Comparison of ENCODE assay signal across 34 cellular contexts in genomic region chr1:207268753-207269511, GRCh38.
"Had no signal": no experiment of that assay in that cellular context is flagged by ENCODE, and none has a peak within 500 bp of the region (broad histone marks: within the 10 kb centered on the region; RNA-seq: fewer than 3 reads in every experiment).

No MANE protein-coding gene starts in this region.

- ATAC-seq: activated CD4-positive, CD25-positive, alpha-beta regulatory T cell treated with anti-CD3 and anti-CD28 coated beads, Interleukin-2, amount 50 U/mL, for 24 hours; activated CD8-positive, alpha-beta T cell treated with anti-CD3 and anti-CD28 coated beads for 36 hours; activated T-cell treated with anti-CD3 and anti-CD28 coated beads, Interleukin-2, amount 50 U/mL, for 4 hours; activated T-helper 17 cell treated with anti-CD3 and anti-CD28 coated beads, Interleukin-2, amount 50 U/mL, for 72 hours; effector memory CD8-positive, alpha-beta T cell; foreskin keratinocyte; gastrocnemius medialis; heart left ventricle; T-helper 17 cell had no signal

- H3K27ac Mint-ChIP-seq: activated B cell treated with CpG ODN at 0.5 μM for 24 hours; activated CD8-positive, alpha-beta T cell treated with anti-CD3 and anti-CD28 coated beads for 36 hours; activated naive CD8-positive, alpha-beta T cell; activated T-helper 17 cell treated with anti-CD3 and anti-CD28 coated beads, Interleukin-2, amount 50 U/mL, for 72 hours; effector memory CD8-positive, alpha-beta T cell; T-helper 17 cell; T-helper 2 cell treated with Interferon-gamma antibody and Interleukin-4, amounts not matched to agents 5 μg/mL and 100 μg/mL, for 36 hours had no signal

- H3K4me1 Mint-ChIP-seq: activated T-helper 17 cell treated with anti-CD3 and anti-CD28 coated beads, Interleukin-2, amount 50 U/mL, for 72 hours; central memory CD8-positive, alpha-beta T cell; T-helper 17 cell had no signal

- H3K4me3 ChIP-seq: esophagus muscularis mucosa, gastrocnemius medialis, heart left ventricle had no signal

- H3K9me3 ChIP-seq: esophagus muscularis mucosa, gastrocnemius medialis had no signal

- H3K9me3 Mint-ChIP-seq: central memory CD8-positive, alpha-beta T cell; effector memory CD8-positive, alpha-beta T cell had no signal

- H3K36me3 ChIP-seq: brain microvascular endothelial cell, esophagus muscularis mucosa, gastrocnemius medialis, heart left ventricle, WERI-Rb-1 had no signal

- H3K27me3 Mint-ChIP-seq: activated B cell treated with CpG ODN at 0.5 μM for 24 hours; activated CD8-positive, alpha-beta T cell treated with anti-CD3 and anti-CD28 coated beads for 36 hours; activated naive CD8-positive, alpha-beta T cell; activated T-helper 17 cell treated with anti-CD3 and anti-CD28 coated beads, Interleukin-2, amount 50 U/mL, for 72 hours; T-helper 17 cell had no signal

- H3K27me3 ChIP-seq: brain microvascular endothelial cell, esophagus muscularis mucosa, gastrocnemius medialis, heart left ventricle had no signal

- H3K27ac ChIP-seq: brain microvascular endothelial cell, esophagus muscularis mucosa, foreskin keratinocyte, gastrocnemius medialis, heart left ventricle, WERI-Rb-1 had no signal

- H3K4me3 Mint-ChIP-seq: activated B cell treated with CpG ODN at 0.5 μM for 24 hours; activated CD8-positive, alpha-beta T cell treated with anti-CD3 and anti-CD28 coated beads for 36 hours; activated naive CD8-positive, alpha-beta T cell; activated T-cell treated with anti-CD3 and anti-CD28 coated beads, Interleukin-2, amount 50 U/mL, for 4 hours; activated T-helper 17 cell treated with anti-CD3 and anti-CD28 coated beads, Interleukin-2, amount 50 U/mL, for 72 hours; central memory CD8-positive, alpha-beta T cell; effector memory CD8-positive, alpha-beta T cell; T-helper 17 cell; T-helper 2 cell treated with Interferon-gamma antibody and Interleukin-4, amounts not matched to agents 5 μg/mL and 100 μg/mL, for 36 hours had no signal

- H3K4me1 ChIP-seq: esophagus muscularis mucosa, foreskin keratinocyte, gastrocnemius medialis, heart left ventricle had no signal

- DNase-seq: activated B cell treated with CpG ODN at 0.5 μM for 24 hours; activated CD4-positive, alpha-beta T cell treated with anti-CD3 and anti-CD28 coated beads for 48 hours; activated CD4-positive, alpha-beta T cell treated with anti-CD3 and anti-CD28 coated beads, Interleukin-2, amount 50 U/mL, for 1 hour; activated CD4-positive, alpha-beta T cell treated with anti-CD3 and anti-CD28 coated beads, Interleukin-2, amount 50 U/mL, for 48 hours; activated CD8-positive, alpha-beta memory T cell treated with anti-CD3 and anti-CD28 coated beads for 24 hours; activated CD8-positive, alpha-beta T cell treated with anti-CD3 and anti-CD28 coated beads for 36 hours; activated effector memory CD4-positive, alpha-beta T cell treated with Interleukin-2 at 50 U/mL for 16 hours; activated gamma-delta T cell treated with Interleukin-2 at 50 U/mL for 16 hours; activated naive CD4-positive, alpha-beta T cell treated with anti-CD3 and anti-CD28 coated beads, Interleukin-2, amount 50 U/mL, for 16 hours; activated naive CD4-positive, alpha-beta T cell treated with Interleukin-2 at 50 U/mL for 16 hours; activated T-cell treated with anti-CD3 and anti-CD28 coated beads, Interleukin-2, amount 50 U/mL, for 4 hours; amniotic stem cell; anterior cingulate cortex; brain microvascular endothelial cell; cortex of kidney; dermis blood vessel endothelial cell; effector CD4-positive, alpha-beta T cell; effector memory CD8-positive, alpha-beta T cell; erythroblast; foreskin keratinocyte; gastrocnemius medialis; glutamatergic neuron; heart left ventricle; T-helper 17 cell; T1000; WERI-Rb-1 had no signal

- FAIRE-seq: astrocyte, bronchial epithelial cell had no signal
